Comparison of ENCODE assay signal across 18 cellular contexts in genomic region chr10:44207160-44207559, GRCh38.
DNase-seq lines count a peak whose midpoint lies in the region; ATAC-seq and TF ChIP-seq lines count a peak whose summit lies in the region.
"Had no signal": no experiment of that assay in that cellular context is flagged by ENCODE, and none has a peak within 500 bp of the region (broad histone marks: within the 10 kb centered on the region; RNA-seq: fewer than 3 reads in every experiment).

No MANE protein-coding gene starts in this region.

- H3K4me3 ChIP-seq in upper lobe of right lung = no peak overlapping the region
- H3K4me3 ChIP-seq: A549; BLaER1 treated with 17β-estradiol and CSF1 and Interleukin-3, amounts not matched to agents 10 nM and 100 nM had no signal

- H3K36me3 ChIP-seq in upper lobe of right lung = no peaks in the 10 kb centered on the region
- H3K36me3 ChIP-seq: BLaER1 treated with 17β-estradiol and CSF1 and Interleukin-3, amounts not matched to agents 10 nM and 100 nM had no signal

- intact Hi-C loops in posterior vena cava (cut with DNase I) (no loop called here), upper lobe of right lung (cut with DNase I) (no loop called here)

- no peaks in the 10 kb centered on the region for H3K9me3 Mint-ChIP-seq in stimulated activated naive CD8-positive, alpha-beta T cell treated with anti-CD3 and anti-CD28 coated beads, Interleukin-15, amount 100 ng/mL, for 72 hours
- H3K9me3 Mint-ChIP-seq: CD8-positive, alpha-beta T cell had no signal

- no peaks in the 10 kb centered on the region for H3K9me3 ChIP-seq in upper lobe of right lung
- H3K9me3 ChIP-seq: Caco-2 had no signal

- H3K27me3 Mint-ChIP-seq in stimulated activated naive CD8-positive, alpha-beta T cell treated with anti-CD3 and anti-CD28 coated beads, Interleukin-15, amount 100 ng/mL, for 72 hours = no peaks in the 10 kb centered on the region
- H3K27me3 Mint-ChIP-seq: B cell had no signal

- no peak overlapping the region for H3K27ac Mint-ChIP-seq in stimulated activated naive CD8-positive, alpha-beta T cell treated with anti-CD3 and anti-CD28 coated beads, Interleukin-15, amount 100 ng/mL, for 72 hours
- H3K27ac Mint-ChIP-seq: B cell; CD4-positive, alpha-beta T cell; CD8-positive, alpha-beta T cell had no signal

- H3K4me1 Mint-ChIP-seq in stimulated activated naive CD8-positive, alpha-beta T cell treated with anti-CD3 and anti-CD28 coated beads, Interleukin-15, amount 100 ng/mL, for 72 hours = no peaks in the 10 kb centered on the region
- H3K4me1 Mint-ChIP-seq: B cell had no signal

- H3K27me3 ChIP-seq in upper lobe of right lung = no peaks in the 10 kb centered on the region
- H3K27me3 ChIP-seq: BLaER1 treated with 17β-estradiol and CSF1 and Interleukin-3, amounts not matched to agents 10 nM and 100 nM had no signal

- no peak overlapping the region for H3K27ac ChIP-seq in upper lobe of right lung
- H3K27ac ChIP-seq: 22Rv1; A549; BLaER1 treated with 17β-estradiol and CSF1 and Interleukin-3, amounts not matched to agents 10 nM and 100 nM; C4-2B had no signal

- peak; percentile 23 for ATAC-seq in stimulated activated naive CD8-positive, alpha-beta T cell treated with anti-CD3 and anti-CD28 coated beads, Interleukin-15, amount 100 ng/mL, for 72 hours
- no peak for ATAC-seq in stimulated activated naive CD8-positive, alpha-beta T cell treated with anti-CD3 and anti-CD28 coated beads, Interleukin-15, Interleukin-2, amounts not matched to agents 100 U/mL and 50 U/mL, for 24 hours
- ATAC-seq in upper lobe of right lung (peak; percentile 14), GM18909 (IDR thresholded peaks at IDR 0.05; ENCODE audit: poor library complexity, unreplicated experiment) (no peak)
- ATAC-seq: A549; CD8-positive, alpha-beta T cell had no signal

- H3K4me1 ChIP-seq in upper lobe of right lung = no peaks in the 10 kb centered on the region
- H3K4me1 ChIP-seq: A549; BLaER1 treated with 17β-estradiol and CSF1 and Interleukin-3, amounts not matched to agents 10 nM and 100 nM; Caco-2 had no signal

- no peak overlapping the region for H3K4me3 Mint-ChIP-seq in stimulated activated naive CD8-positive, alpha-beta T cell treated with anti-CD3 and anti-CD28 coated beads, Interleukin-15, amount 100 ng/mL, for 72 hours
- H3K4me3 Mint-ChIP-seq: B cell; CD4-positive, alpha-beta T cell; CD8-positive, alpha-beta T cell had no signal

- DNase-seq in stimulated activated naive CD8-positive, alpha-beta T cell treated with anti-CD3 and anti-CD28 coated beads, Interleukin-15, amount 100 ng/mL, for 72 hours = no peak
- no peak for DNase-seq in stimulated activated naive CD8-positive, alpha-beta T cell treated with anti-CD3 and anti-CD28 coated beads, Interleukin-15, Interleukin-2, amounts not matched to agents 100 U/mL and 50 U/mL, for 24 hours
- DNase-seq in posterior vena cava (ENCODE audit: low spot score) (peak; percentile 62), upper lobe of right lung (no peak), NCI-H187 treated with DMSO at 0.1 percent for 48 hours (lab: John Stamatoyannopoulos, UW) (no peak)
- DNase-seq: AML-193; Caco-2; Calu3; CD4-positive, alpha-beta T cell; CD8-positive, alpha-beta T cell; DMS79 treated with DMSO at 0.1 percent for 48 hours; GF-D8 had no signal

- no peak for TF ChIP-seq CTCF in upper lobe of right lung (IDR thresholded peaks at IDR 0.05)

Comparison
In these comparisons a context has a peak if more than half of its experiments do, and no peak if none do; other contexts are left out.
1. ATAC-seq: peak in stimulated activated naive CD8-positive, alpha-beta T cell treated with anti-CD3 and anti-CD28 coated beads, Interleukin-15, amount 100 ng/mL, for 72 hours (single experiment) and upper lobe of right lung (single experiment); none in stimulated activated naive CD8-positive, alpha-beta T cell treated with anti-CD3 and anti-CD28 coated beads, Interleukin-15, Interleukin-2, amounts not matched to agents 100 U/mL and 50 U/mL, for 24 hours (single experiment) and GM18909 (single experiment).